11 cellular contexts compared by ENCODE assay signal in genomic region chr2:42092084-42092996, GRCh38. TPM values are rescaled to one million over a fixed set of nuclear protein-coding genes. Genes with fewer than 3 reads are reported as not detected.
A peak's percentile ranks its signal among the peaks of the same experiment; 100 is the strongest.
DNase-seq lines count a peak whose midpoint lies in the region; ATAC-seq, FAIRE-seq and TF ChIP-seq lines count a peak whose summit lies in the region.
"Had no signal": no experiment of that assay in that cellular context is flagged by ENCODE, and none has a peak within 500 bp of the region (broad histone marks: within the 10 kb centered on the region; RNA-seq: fewer than 3 reads in every experiment).

No MANE protein-coding gene starts in this region.

- no peak for ATAC-seq in GM18861 (IDR thresholded peaks at IDR 0.05; ENCODE audit: unreplicated experiment)
- ATAC-seq: activated CD8-positive, alpha-beta T cell treated with anti-CD3 and anti-CD28 coated beads for 36 hours; right cardiac atrium had no signal

- intact Hi-C loops in left ventricle myocardium inferior (cut with micrococcal nuclease) = loop anchor here (10.0 kb wide), 2 partner anchors 142 to 242 kb away; no protein-coding TSS in a partner anchor

- H3K27ac ChIP-seq in cardiac muscle cell (no peak overlapping the region), left ventricle myocardium inferior (replicated peaks) (no peak overlapping the region), liver (ENCODE audit: low read depth in 1 of 2, low read length in 2 of 2) (peak overlapping the region in 1 of 2 donors; percentile 23)
- H3K27ac ChIP-seq: breast epithelium had no signal

- peak in 1 of 2 donors; percentile 41 for TF ChIP-seq RAD21 in liver (IDR thresholded peaks at IDR 0.05)

- WGBS in liver = 39% methylated on average over 7 of the region's 7 CpGs

- H3K4me3 ChIP-seq in cardiac muscle cell (no peak overlapping the region), left ventricle myocardium inferior (no peak overlapping the region), cardiac fibroblast (replicated peaks in 1 of 2; ENCODE audit: low read depth in 2 of 2, low read length in 2 of 2) (no peak overlapping the region), liver (ENCODE audit: low read depth in 1 of 3, low read length in 3 of 3) (no peak overlapping the region)
- H3K4me3 ChIP-seq: breast epithelium had no signal

- H3K4me1 ChIP-seq in cardiac muscle cell (ENCODE audit: low read depth) (peaks cover 7% of the 10 kb centered on the region), left ventricle myocardium inferior (peaks cover 4% of the 10 kb centered on the region), liver (ENCODE audit: control insufficient read depth in 4 of 4, insufficient read depth in 4 of 4, low read length in 3 of 4) (peaks cover 0 to 27% (median 13%) of the 10 kb centered on the region in 4 donors)
- H3K4me1 ChIP-seq: breast epithelium had no signal

- H3K27me3 ChIP-seq in cardiac muscle cell (no peaks in the 10 kb centered on the region), left ventricle myocardium inferior (ENCODE audit: low read depth) (no peaks in the 10 kb centered on the region), liver (ENCODE audit: control insufficient read depth in 4 of 4, insufficient read depth in 4 of 4, low read length in 3 of 4) (no peaks in the 10 kb centered on the region)
- H3K27me3 ChIP-seq: breast epithelium had no signal

- TF ChIP-seq CTCF in cardiac muscle cell (IDR thresholded peaks at IDR 0.05; ENCODE audit: low read depth, low read length) = no peak
- no peak for TF ChIP-seq CTCF in left ventricle myocardium inferior (IDR thresholded peaks at IDR 0.05; ENCODE audit: borderline replicate concordance)
- no peak for TF ChIP-seq CTCF in cardiac fibroblast (IDR thresholded peaks at IDR 0.05; ENCODE audit: low read depth, low read length)
- no peak for TF ChIP-seq CTCF in liver (IDR thresholded peaks at IDR 0.05; ENCODE audit: low read depth, low read length, missing input control)

- DNase-seq in cardiac muscle cell (ENCODE audit: low read depth in 1 of 2, low spot score in 1 of 2) (peak; percentile 41 to 67), left ventricle myocardium inferior (no peak), cardiac fibroblast (ENCODE audit: low read depth in 2 of 2) (peak; percentile 52 to 64), activated gamma-delta T cell treated with Interleukin-2 at 50 U/mL for 16 hours (no peak), amniotic stem cell (lab: John Stamatoyannopoulos, UW) (no peak), frontal cortex (ENCODE audit: low spot score in 2 of 2) (no peak)
- DNase-seq: activated CD8-positive, alpha-beta T cell treated with anti-CD3 and anti-CD28 coated beads for 36 hours; right cardiac atrium had no signal

- no peaks in the 10 kb centered on the region for H3K9me3 ChIP-seq in cardiac muscle cell (ENCODE audit: low read depth)
- H3K9me3 ChIP-seq in left ventricle myocardium inferior (replicated peaks) = no peaks in the 10 kb centered on the region
- H3K9me3 ChIP-seq in liver (ENCODE audit: control insufficient read depth in 4 of 4, low read length in 3 of 4) = no peaks in the 10 kb centered on the region
- H3K9me3 ChIP-seq: breast epithelium had no signal

- no peak overlapping the region for H3K9ac ChIP-seq in liver (ENCODE audit: low read depth in 1 of 2, low read length in 2 of 2)

- no peak for FAIRE-seq in frontal cortex (lab: Jason Lieb, UNC)

- no peaks in the 10 kb centered on the region for H3K36me3 ChIP-seq in cardiac muscle cell
- no peaks in the 10 kb centered on the region for H3K36me3 ChIP-seq in left ventricle myocardium inferior
- no peaks in the 10 kb centered on the region for H3K36me3 ChIP-seq in liver (ENCODE audit: control insufficient read depth in 4 of 4, insufficient read depth in 3 of 4, low read depth in 1 of 4, low read length in 3 of 4)
- H3K36me3 ChIP-seq: breast epithelium had no signal

TF ChIP-seq in liver, 16 proteins besides CTCF, POLR2A, EP300 and RAD21:
- no peak for TF ChIP-seq GABPA (IDR thresholded peaks at IDR 0.05 in 1 of 2, conservative IDR thresholded peaks at IDR 0.05 in 1 of 2)
- no peak for TF ChIP-seq EGR1 (IDR thresholded peaks at IDR 0.05; ENCODE audit: low read depth in 2 of 2)
- TF ChIP-seq FOXA1 (IDR thresholded peaks at IDR 0.05) = no peak
- TF ChIP-seq YY1 (IDR thresholded peaks at IDR 0.05) = peak; percentile 63
- TF ChIP-seq REST (IDR thresholded peaks at IDR 0.05) = peak; percentile 17
- TF ChIP-seq RXRA (IDR thresholded peaks at IDR 0.05) = peak in 1 of 2 donors; percentile 59
- TF ChIP-seq JUND (IDR thresholded peaks at IDR 0.05) = peak in 1 of 2 donors; percentile 36
- peak; percentile 55 for TF ChIP-seq HNF4G (IDR thresholded peaks at IDR 0.05)
- no peak for TF ChIP-seq TAF1 (conservative IDR thresholded peaks at IDR 0.05)
- TF ChIP-seq ATF3 (IDR thresholded peaks at IDR 0.05) = no peak
- peak; percentile 59 for TF ChIP-seq SP1 (IDR thresholded peaks at IDR 0.05)
- TF ChIP-seq HNF4A (conservative IDR thresholded peaks at IDR 0.05) = peak; percentile 81 to 86
- TF ChIP-seq ZBTB33 (IDR thresholded peaks at IDR 0.05) = no peak
- TF ChIP-seq MAX (IDR thresholded peaks at IDR 0.05) = peak; percentile 51
- no peak for TF ChIP-seq NR2F2 (IDR thresholded peaks at IDR 0.05)

RNA-seq across cellular contexts. Expression of gene PKDCC, which starts 44.5 kb away (rescaled TPM):
- total RNA-seq in cardiac muscle cell = 169 and 228 TPM in 2 replicates
- polyA plus RNA-seq in cardiac muscle cell = 157 and 185 TPM in 2 replicates
- 88.7 TPM for total RNA-seq in left ventricle myocardium inferior
- 10 to 100 TPM; 24.9 to 76.0 TPM for total RNA-seq in liver
- 10 to 100 TPM in 1 of 2 donors, 1 to 10 TPM in 1; 2.0 to 14.6 TPM for polyA plus RNA-seq in liver
- 19.6 TPM for total RNA-seq in frontal cortex
- total RNA-seq: activated CD8-positive, alpha-beta T cell treated with anti-CD3 and anti-CD28 coated beads for 36 hours had no signal

Comparison
In these comparisons a context has a peak if more than half of its experiments do, and no peak if none do; other contexts are left out.
1. DNase-seq: peak in cardiac muscle cell (2 of 2) and cardiac fibroblast (2 of 2); none in left ventricle myocardium inferior (single experiment), activated gamma-delta T cell treated with Interleukin-2 at 50 U/mL for 16 hours (single experiment), amniotic stem cell (single experiment) and frontal cortex (0 of 2).